Comparison of ENCODE assay signal across 15 cellular contexts in genomic region chr11:76609736-76610370, GRCh38.
DNase-seq lines count a peak whose midpoint lies in the region; TF ChIP-seq lines count a peak whose summit lies in the region.
"Had no signal": no experiment of that assay in that cellular context is flagged by ENCODE, and none has a peak within 500 bp of the region (broad histone marks: within the 10 kb centered on the region; RNA-seq: fewer than 3 reads in every experiment).

No MANE protein-coding gene starts in this region.

- H3F3A ChIP-seq in neural progenitor cell (ENCODE audit: low read depth): peaks cover 8% of the 10 kb centered on the region

- no peaks in the 10 kb centered on the region for H3K27me3 ChIP-seq in neural progenitor cell
- H3K27me3 ChIP-seq: adrenal gland, gastroesophageal sphincter had no signal

- no peak overlapping the region for H3K9ac ChIP-seq in neural progenitor cell

- H3K79me2 ChIP-seq in neural progenitor cell (ENCODE audit: low read depth): no peaks in the 10 kb centered on the region

- no peaks in the 10 kb centered on the region for H4K20me1 ChIP-seq in neural progenitor cell (ENCODE audit: low read depth)

- no peaks in the 10 kb centered on the region for H3K9me3 ChIP-seq in neural progenitor cell (ENCODE audit: low read depth)
- H3K9me3 ChIP-seq: adrenal gland, gastroesophageal sphincter had no signal

- DNase-seq in GM03348 (ENCODE audit: low spot score): peak; percentile 55
- peak; percentile 45 for DNase-seq in NCI-H2107 treated with DMSO at 0.1 percent for 48 hours (lab: John Stamatoyannopoulos, UW; ENCODE audit: unreplicated experiment)
- peak; percentile 45 for DNase-seq in ecto neural progenitor cell (ENCODE audit: low spot score)
- DNase-seq in neural progenitor cell (ENCODE audit: low spot score): no peak
- no peak for DNase-seq in RKO (ENCODE audit: low spot score)
- DNase-seq in superior temporal gyrus (ENCODE audit: extremely low spot score): no peak
- no peak for DNase-seq in epidermal melanocyte (ENCODE audit: insufficient read length, low spot score)
- DNase-seq: activated T-cell treated with anti-CD3 and anti-CD28 coated beads, Interleukin-2, amount 50 U/mL, for 24 hours; effector CD8-positive, alpha-beta T cell; HFFc6; nephron progenitor cell had no signal

- H3K4me2 ChIP-seq in neural progenitor cell: no peak overlapping the region

- H3K36me3 Mint-ChIP-seq in neural progenitor cell: peaks cover 3% of the 10 kb centered on the region
- H3K36me3 Mint-ChIP-seq: CD8-positive, alpha-beta T cell had no signal

- H3K4me1 ChIP-seq in neural progenitor cell: peaks cover 13% of the 10 kb centered on the region

- H2AFZ ChIP-seq in neural progenitor cell (replicated peaks): peak overlapping the region; percentile 85

- H3K4me1 Mint-ChIP-seq in neural progenitor cell: peaks cover 17% of the 10 kb centered on the region

- H3K27me3 Mint-ChIP-seq in neural progenitor cell (ENCODE audit: insufficient read depth, low read depth): peaks cover 6% of the 10 kb centered on the region

- no peak overlapping the region for H3K4me3 ChIP-seq in neural progenitor cell
- H3K4me3 ChIP-seq: adrenal gland, gastroesophageal sphincter had no signal

- no peak overlapping the region for H3K27ac ChIP-seq in neural progenitor cell
- H3K27ac ChIP-seq: adrenal gland, gastroesophageal sphincter had no signal

- H3K4me3 Mint-ChIP-seq in neural progenitor cell: no peak overlapping the region
- H3K4me3 Mint-ChIP-seq: activated T-cell treated with anti-CD3 and anti-CD28 coated beads, Interleukin-2, amount 50 U/mL, for 24 hours; CD8-positive, alpha-beta T cell; HFFc6; nephron progenitor cell; stimulated activated naive CD8-positive, alpha-beta T cell treated with anti-CD3 and anti-CD28 coated beads, Interleukin-15, Interleukin-2, amounts not matched to agents 100 ng/mL and 50 ng/mL, for 24 hours had no signal

- peaks cover 16% of the 10 kb centered on the region for H3K9me3 Mint-ChIP-seq in neural progenitor cell
- H3K9me3 Mint-ChIP-seq: activated T-cell treated with anti-CD3 and anti-CD28 coated beads, Interleukin-2, amount 50 U/mL, for 24 hours; CD8-positive, alpha-beta T cell; HFFc6; stimulated activated naive CD8-positive, alpha-beta T cell treated with anti-CD3 and anti-CD28 coated beads, Interleukin-15, Interleukin-2, amounts not matched to agents 100 ng/mL and 50 ng/mL, for 24 hours had no signal

- no peaks in the 10 kb centered on the region for H3K36me3 ChIP-seq in neural progenitor cell
- H3K36me3 ChIP-seq: adrenal gland, gastroesophageal sphincter had no signal

- H3K27ac Mint-ChIP-seq in neural progenitor cell: no peak overlapping the region
- H3K27ac Mint-ChIP-seq: activated T-cell treated with anti-CD3 and anti-CD28 coated beads, Interleukin-2, amount 50 U/mL, for 24 hours; CD8-positive, alpha-beta T cell; HFFc6; stimulated activated naive CD8-positive, alpha-beta T cell treated with anti-CD3 and anti-CD28 coated beads, Interleukin-15, Interleukin-2, amounts not matched to agents 100 ng/mL and 50 ng/mL, for 24 hours had no signal

- TF ChIP-seq CTCF in neural progenitor cell (IDR thresholded peaks at IDR 0.05): no peak

Comparison
In these comparisons a context has a peak if more than half of its experiments do, and no peak if none do; other contexts are left out.
1. DNase-seq: peak in GM03348 (single experiment), NCI-H2107 treated with DMSO at 0.1 percent for 48 hours (single experiment) and ecto neural progenitor cell (single experiment); none in neural progenitor cell (single experiment), RKO (single experiment), superior temporal gyrus (single experiment) and epidermal melanocyte (single experiment).